In genomic region chr17:71224824-71225575, GRCh38 we compare ENCODE assay signal across 16 cellular contexts.
A peak's percentile ranks its signal among the peaks of the same experiment; 100 is the strongest.
DNase-seq lines count a peak whose midpoint lies in the region; TF ChIP-seq lines count a peak whose summit lies in the region.
"Had no signal": no experiment of that assay in that cellular context is flagged by ENCODE, and none has a peak within 500 bp of the region (broad histone marks: within the 10 kb centered on the region; RNA-seq: fewer than 3 reads in every experiment).

No MANE protein-coding gene starts in this region.

- no peaks in the 10 kb centered on the region for H3K36me3 ChIP-seq in SK-N-SH (replicated peaks in 1 of 2; ENCODE audit: control insufficient read depth in 1 of 2, insufficient read depth in 2 of 2, low read length in 1 of 2)
- H3K36me3 ChIP-seq in neuronal stem cell (replicated peaks in 1 of 2; ENCODE audit: control insufficient read depth in 2 of 2, insufficient read depth in 2 of 2, low read length in 2 of 2) = no peaks in the 10 kb centered on the region

- peaks cover 5% of the 10 kb centered on the region for H3K9me3 Mint-ChIP-seq in activated T-cell treated with anti-CD3 and anti-CD28 coated beads, Interleukin-2, amount 50 U/mL, for 24 hours
- H3K9me3 Mint-ChIP-seq: endodermal cell; stimulated activated naive CD8-positive, alpha-beta T cell treated with anti-CD3 and anti-CD28 coated beads, Interleukin-15, amount 100 ng/mL, for 72 hours had no signal

- H3K27me3 ChIP-seq in SK-N-SH (ENCODE audit: insufficient read depth) = no peaks in the 10 kb centered on the region
- H3K27me3 ChIP-seq in neuronal stem cell (ENCODE audit: control insufficient read depth in 3 of 3, insufficient read depth in 3 of 3, low read depth in 1 of 3, low read length in 3 of 3) = no peaks in the 10 kb centered on the region

- H3K79me2 ChIP-seq in SK-N-SH (ENCODE audit: insufficient read depth) = no peaks in the 10 kb centered on the region

- H3K4ac ChIP-seq in neuronal stem cell (ENCODE audit: low read length) = no peak overlapping the region

- H2AFZ ChIP-seq in SK-N-SH (ENCODE audit: low read depth) (no peak overlapping the region), neuronal stem cell (ENCODE audit: low read length) (no peak overlapping the region)

- peaks cover 0 to 10% of the 10 kb centered on the region in 2 experiments; a peak in 2 of 4 replicates for H3K4me1 ChIP-seq in SK-N-SH (ENCODE audit: control insufficient read depth in 1 of 2, insufficient read depth in 2 of 2, low read depth in 1 of 2, low read length in 1 of 2)
- H3K4me1 ChIP-seq in neuronal stem cell (ENCODE audit: control insufficient read depth in 2 of 2, insufficient read depth in 1 of 2, low read depth in 1 of 2, low read length in 2 of 2) = no peaks in the 10 kb centered on the region

- TF ChIP-seq RAD21 in SK-N-SH (IDR thresholded peaks at IDR 0.05; ENCODE audit: low read length) = peak; percentile 25

- H3K27ac ChIP-seq in SK-N-SH (ENCODE audit: low read depth in 2 of 2, low read length in 1 of 2) (peak overlapping the region in 1 of 2 experiments; percentile 97; a peak in 2 of 4 replicates), RWPE1 (no peak overlapping the region), neuronal stem cell (replicated peaks; ENCODE audit: low read length) (no peak overlapping the region)
- H3K27ac ChIP-seq: KMS-11, SK-N-MC had no signal

- no peak overlapping the region for H2BK5ac ChIP-seq in neuronal stem cell (ENCODE audit: low read length)

- H3K79me1 ChIP-seq in neuronal stem cell (ENCODE audit: low read depth, low read length) = no peaks in the 10 kb centered on the region

- H3K23ac ChIP-seq in neuronal stem cell (ENCODE audit: low read depth, low read length, poor library complexity) = no peak overlapping the region

- H4K20me1 ChIP-seq in SK-N-SH (ENCODE audit: insufficient read depth) = no peaks in the 10 kb centered on the region

- no peaks in the 10 kb centered on the region for H3F3A ChIP-seq in SK-N-SH (replicated peaks; ENCODE audit: insufficient read depth)

- H3K9ac ChIP-seq in SK-N-SH = no peak overlapping the region
- H3K9ac ChIP-seq in neuronal stem cell (ENCODE audit: low read depth, low read length, poor library complexity) = no peak overlapping the region
- H3K9ac ChIP-seq: KMS-11 had no signal

- no peak overlapping the region for H2AK5ac ChIP-seq in neuronal stem cell (ENCODE audit: low read depth, low read length)

- H3K18ac ChIP-seq in neuronal stem cell (ENCODE audit: low read length) = no peak overlapping the region

- no peaks in the 10 kb centered on the region for H3K27me3 Mint-ChIP-seq in activated T-cell treated with anti-CD3 and anti-CD28 coated beads, Interleukin-2, amount 50 U/mL, for 24 hours
- H3K27me3 Mint-ChIP-seq: activated naive CD8-positive, alpha-beta T cell; naive B cell; stimulated activated naive CD8-positive, alpha-beta T cell treated with anti-CD3 and anti-CD28 coated beads, Interleukin-15, amount 100 ng/mL, for 72 hours had no signal

- TF ChIP-seq EP300 in SK-N-SH (IDR thresholded peaks at IDR 0.05; ENCODE audit: borderline replicate concordance in 1 of 2, low read depth in 1 of 2, low read length in 1 of 2) = peak in 1 of 2 experiments; percentile 84; a peak in 2 of 4 replicates

- H4K8ac ChIP-seq in neuronal stem cell (ENCODE audit: low read depth, low read length) = no peak overlapping the region

- no peak overlapping the region for H3K4me3 Mint-ChIP-seq in activated T-cell treated with anti-CD3 and anti-CD28 coated beads, Interleukin-2, amount 50 U/mL, for 24 hours
- H3K4me3 Mint-ChIP-seq: activated naive CD8-positive, alpha-beta T cell; endodermal cell; naive B cell; stimulated activated naive CD8-positive, alpha-beta T cell treated with anti-CD3 and anti-CD28 coated beads, Interleukin-15, amount 100 ng/mL, for 72 hours had no signal

- POLR2A ChIA-PET in SK-N-SH (lab: Yijun Ruan, JAX) = interaction anchor here (0.6 kb wide), 1 partner anchor 57 kb away, joined by 3 read pairs; no protein-coding TSS in a partner anchor
- POLR2A ChIA-PET in RWPE1 (lab: Yijun Ruan, JAX; ENCODE audit: low non-redundant PET) = no interaction called here

- no peaks in the 10 kb centered on the region for H3K9me2 ChIP-seq in SK-N-SH

- no peaks in the 10 kb centered on the region for H3K9me3 ChIP-seq in SK-N-SH
- H3K9me3 ChIP-seq in neuronal stem cell (replicated peaks in 1 of 2; ENCODE audit: control insufficient read depth in 2 of 2, insufficient read depth in 1 of 2, low read depth in 1 of 2, low read length in 2 of 2) = no peaks in the 10 kb centered on the region

- no peak for TF ChIP-seq CTCF in SK-N-SH (IDR thresholded peaks at IDR 0.05)
- TF ChIP-seq CTCF in RWPE1 (conservative IDR thresholded peaks at IDR 0.05; ENCODE audit: low read depth) = no peak

- H2BK120ac ChIP-seq in neuronal stem cell (ENCODE audit: low read depth, low read length) = no peak overlapping the region

- H3K4me1 Mint-ChIP-seq in activated T-cell treated with anti-CD3 and anti-CD28 coated beads, Interleukin-2, amount 50 U/mL, for 24 hours (ENCODE audit: low read depth) = no peaks in the 10 kb centered on the region
- H3K4me1 Mint-ChIP-seq: naive B cell; stimulated activated naive CD8-positive, alpha-beta T cell treated with anti-CD3 and anti-CD28 coated beads, Interleukin-15, amount 100 ng/mL, for 72 hours had no signal

- H3K36me3 Mint-ChIP-seq in activated T-cell treated with anti-CD3 and anti-CD28 coated beads, Interleukin-2, amount 50 U/mL, for 24 hours (ENCODE audit: low read depth) = no peaks in the 10 kb centered on the region
- H3K36me3 Mint-ChIP-seq: activated naive CD8-positive, alpha-beta T cell; naive B cell had no signal

- H3K27ac Mint-ChIP-seq in activated T-cell treated with anti-CD3 and anti-CD28 coated beads, Interleukin-2, amount 50 U/mL, for 24 hours = no peak overlapping the region
- H3K27ac Mint-ChIP-seq: activated naive CD8-positive, alpha-beta T cell; endodermal cell; naive B cell; stimulated activated naive CD8-positive, alpha-beta T cell treated with anti-CD3 and anti-CD28 coated beads, Interleukin-15, amount 100 ng/mL, for 72 hours had no signal

- WGBS in SK-N-SH (ENCODE audit: low lambda C conversion rate) = 51% methylated on average over 3 of the region's 3 CpGs
- no CpG with 5 or more reads among the region's 3 CpGs for WGBS in neuronal stem cell (ENCODE audit: extremely low coverage in 2 of 2, insufficient read length in 2 of 2, insufficient replicate concordance in 1 of 2), 2 donors

- H3K4me2 ChIP-seq in SK-N-SH = no peak overlapping the region
- H3K4me2 ChIP-seq in neuronal stem cell (ENCODE audit: insufficient read depth, low read length, poor library complexity, severe bottlenecking) = no peak overlapping the region
- H3K4me2 ChIP-seq: KMS-11 had no signal

- no peak overlapping the region for H2BK15ac ChIP-seq in neuronal stem cell (ENCODE audit: low read length)

- CTCF ChIA-PET in SK-N-SH (lab: Yijun Ruan, JAX) (interaction anchor here (0.9 kb wide), 1 partner anchor 14 kb away, joined by 3 read pairs; no protein-coding TSS in a partner anchor), RWPE1 (lab: Yijun Ruan, JAX) (no interaction called here)

- no peak overlapping the region for H4K91ac ChIP-seq in neuronal stem cell (ENCODE audit: low read depth, low read length, poor library complexity)

- H3K4me3 ChIP-seq in SK-N-SH (ENCODE audit: low read depth in 2 of 2, low read length in 1 of 2) (no peak overlapping the region; a peak in 1 of 4 replicates), neuronal stem cell (ENCODE audit: low read length in 2 of 2) (no peak overlapping the region)
- H3K4me3 ChIP-seq: SK-N-MC had no signal

- no peak overlapping the region for H2BK12ac ChIP-seq in neuronal stem cell (ENCODE audit: low read length)

- H3K14ac ChIP-seq in neuronal stem cell (ENCODE audit: low read length) = no peak overlapping the region

- peak; percentile 78 for DNase-seq in DMS79 treated with DMSO at 0.1 percent for 48 hours (lab: John Stamatoyannopoulos, UW)
- peak; percentile 24 for DNase-seq in NCI-H128 (lab: John Stamatoyannopoulos, UW; ENCODE audit: unreplicated experiment)
- DNase-seq in SK-N-SH = peak; percentile 59
- peak; percentile 12 for DNase-seq in left kidney (ENCODE audit: low read depth, low spot score)
- DNase-seq in RWPE1 (ENCODE audit: low spot score) = no peak
- DNase-seq in neuronal stem cell (ENCODE audit: low spot score) = no peak
- DNase-seq in activated T-cell treated with anti-CD3 and anti-CD28 coated beads, Interleukin-2, amount 50 U/mL, for 24 hours = no peak
- no peak for DNase-seq in HPDE6-E6E7 (ENCODE audit: extremely low spot score)
- DNase-seq: endodermal cell; foreskin fibroblast; naive B cell; NCI-H2171; stimulated activated naive CD8-positive, alpha-beta T cell treated with anti-CD3 and anti-CD28 coated beads, Interleukin-15, amount 100 ng/mL, for 72 hours had no signal

TF ChIP-seq in SK-N-SH, 30 proteins besides CTCF, POLR2A, EP300 and RAD21:
- TF ChIP-seq GABPA (IDR thresholded peaks at IDR 0.05; ENCODE audit: low read depth) = no peak
- peak; percentile 50 for TF ChIP-seq CHD2 (IDR thresholded peaks at IDR 0.05; ENCODE audit: low read length, partially characterized antibody)
- TF ChIP-seq TEAD4 (IDR thresholded peaks at IDR 0.05; ENCODE audit: borderline replicate concordance, insufficient read depth) = no peak
- TF ChIP-seq NFIC (IDR thresholded peaks at IDR 0.05; ENCODE audit: borderline replicate concordance) = peak; percentile 70
- peak; percentile 14; the same call in 1 of the 2 replicates for TF ChIP-seq GATA2 (CRISPR knock-in tag; IDR thresholded peaks at IDR 0.05)
- peak; percentile 67 for TF ChIP-seq RCOR1 (IDR thresholded peaks at IDR 0.05; ENCODE audit: low read length)
- no peak for TF ChIP-seq JUND (IDR thresholded peaks at IDR 0.05)
- TF ChIP-seq TAF1 (IDR thresholded peaks at IDR 0.05; ENCODE audit: borderline replicate concordance, low read depth, low read length) = no peak

Comparison
In these comparisons a context has a peak if more than half of its experiments do, and no peak if none do; other contexts are left out.
1. DNase-seq: peak in DMS79 treated with DMSO at 0.1 percent for 48 hours (single experiment), NCI-H128 (single experiment), SK-N-SH (single experiment) and left kidney (single experiment); none in RWPE1 (single experiment), neuronal stem cell (single experiment), activated T-cell treated with anti-CD3 and anti-CD28 coated beads, Interleukin-2, amount 50 U/mL, for 24 hours (single experiment) and HPDE6-E6E7 (single experiment).